In genomic region chr1:38973145-38973544, GRCh38 we compare ENCODE assay signal across 7 cellular contexts. TPM values are rescaled to one million over a fixed set of nuclear protein-coding genes. Genes with fewer than 3 reads are reported as not detected.
"Had no signal": no experiment of that assay in that cellular context is flagged by ENCODE, and none has a peak within 500 bp of the region (broad histone marks: within the 10 kb centered on the region; RNA-seq: fewer than 3 reads in every experiment).

No MANE protein-coding gene starts in this region.

RNA-seq across cellular contexts. Expression of gene RHBDL2, which starts 31.5 kb away (rescaled TPM):
- total RNA-seq: kidney epithelial cell; left lobe of liver; left ventricle myocardium superior; lung microvascular endothelial cell; naive thymus-derived CD8-positive, alpha-beta T cell; neural crest cell; thyroid gland had no signal
